Comparison of ENCODE assay signal across 9 cellular contexts in genomic region chr17:49434821-49435581, GRCh38. TPM values are rescaled to one million over a fixed set of nuclear protein-coding genes. Genes with fewer than 3 reads are reported as not detected.
DNase-seq lines count a peak whose midpoint lies in the region; ATAC-seq and TF ChIP-seq lines count a peak whose summit lies in the region.
"Had no signal": no experiment of that assay in that cellular context is flagged by ENCODE, and none has a peak within 500 bp of the region (broad histone marks: within the 10 kb centered on the region; RNA-seq: fewer than 3 reads in every experiment).

No MANE protein-coding gene starts in this region.

- no peaks in the 10 kb centered on the region for H3K36me3 ChIP-seq in BLaER1
- no peaks in the 10 kb centered on the region for H3K36me3 ChIP-seq in GM23248 (ENCODE audit: low read depth)
- no peaks in the 10 kb centered on the region for H3K36me3 ChIP-seq in right atrium auricular region

- TF ChIP-seq CTCF in right atrium auricular region (IDR thresholded peaks at IDR 0.05), result peak; percentile 85 to 89

- H3K4me1 ChIP-seq in BLaER1 (peaks cover 84% of the 10 kb centered on the region), GM23248 (ENCODE audit: insufficient read depth) (no peaks in the 10 kb centered on the region), right atrium auricular region (no peaks in the 10 kb centered on the region)

- H3K4me2 ChIP-seq in BLaER1 (peak overlapping the region; percentile 16), GM23248 (ENCODE audit: unreplicated experiment) (no peak overlapping the region)

- no peaks in the 10 kb centered on the region for H3K4me1 Mint-ChIP-seq in activated naive CD8-positive, alpha-beta T cell treated with anti-CD3 and anti-CD28 coated beads, Interleukin-2, amount 50 U/mL, for 24 hours

- DNase-seq in GM23248 (peak; percentile 53), RPMI8226 (peak; percentile 60), right atrium auricular region (ENCODE audit: low spot score) (no peak), NCI-H510A (lab: John Stamatoyannopoulos, UW) (no peak), DMS79 (lab: John Stamatoyannopoulos, UW) (no peak)
- peak; percentile 59 for DNase-seq in activated naive CD8-positive, alpha-beta T cell treated with anti-CD3 and anti-CD28 coated beads, Interleukin-2, amount 50 U/mL, for 24 hours
- DNase-seq in stimulated activated CD4-positive, alpha-beta T cell treated with anti-CD3 and anti-CD28 coated beads, Interleukin-15, amount 100 ng/mL, for 24 hours, result peak; percentile 59

- no peaks in the 10 kb centered on the region for H3F3A ChIP-seq in GM23248 (ENCODE audit: insufficient read depth)

- no peaks in the 10 kb centered on the region for H3K36me3 Mint-ChIP-seq in activated naive CD8-positive, alpha-beta T cell treated with anti-CD3 and anti-CD28 coated beads, Interleukin-2, amount 50 U/mL, for 24 hours (ENCODE audit: low read depth)

- H3K9me3 ChIP-seq in BLaER1 (no peaks in the 10 kb centered on the region), GM23248 (ENCODE audit: low read depth) (no peaks in the 10 kb centered on the region), right atrium auricular region (no peaks in the 10 kb centered on the region)

- H3K27me3 ChIP-seq in BLaER1, result no peaks in the 10 kb centered on the region
- H3K27me3 ChIP-seq in GM23248 (replicated peaks; ENCODE audit: insufficient read depth), result peaks cover 35% of the 10 kb centered on the region
- H3K27me3 ChIP-seq in right atrium auricular region, result no peaks in the 10 kb centered on the region

- H3K9me3 Mint-ChIP-seq in activated naive CD8-positive, alpha-beta T cell treated with anti-CD3 and anti-CD28 coated beads, Interleukin-2, amount 50 U/mL, for 24 hours, result no peaks in the 10 kb centered on the region

- WGBS in GM23248 (ENCODE audit: low coverage in 1 of 2, low lambda C conversion rate in 2 of 2, missing lambda C conversion rate in 2 of 2), 2 experiments, result 29 to 40% methylated on average over 10 to 12 of the region's 12 CpGs

- H4K20me1 ChIP-seq in BLaER1, result no peaks in the 10 kb centered on the region
- H4K20me1 ChIP-seq in GM23248 (ENCODE audit: insufficient read depth), result no peaks in the 10 kb centered on the region

- no peak overlapping the region for H2AFZ ChIP-seq in GM23248

- H3K9me2 ChIP-seq in GM23248 (ENCODE audit: insufficient read depth), result no peaks in the 10 kb centered on the region

- H3K4me3 ChIP-seq in BLaER1 (no peak overlapping the region), GM23248 (no peak overlapping the region), right atrium auricular region (no peak overlapping the region)
- H3K4me3 ChIP-seq: skin epidermis had no signal

- peaks cover 21% of the 10 kb centered on the region for H3K27me3 Mint-ChIP-seq in activated naive CD8-positive, alpha-beta T cell treated with anti-CD3 and anti-CD28 coated beads, Interleukin-2, amount 50 U/mL, for 24 hours

- peak overlapping the region; percentile 56; the same call in 1 of the 2 replicates for H3K27ac ChIP-seq in BLaER1
- H3K27ac ChIP-seq in GM23248, result no peak overlapping the region
- no peak overlapping the region for H3K27ac ChIP-seq in right atrium auricular region
- H3K27ac ChIP-seq: skin epidermis had no signal

- in situ Hi-C loops in GM23248 (cut with MboI), result loop anchor here (5.0 kb wide), 1 partner anchor 112 kb away; no protein-coding TSS in a partner anchor

- no peak overlapping the region for H3K27ac Mint-ChIP-seq in activated naive CD8-positive, alpha-beta T cell treated with anti-CD3 and anti-CD28 coated beads, Interleukin-2, amount 50 U/mL, for 24 hours

- no peak overlapping the region for H3K4me3 Mint-ChIP-seq in activated naive CD8-positive, alpha-beta T cell treated with anti-CD3 and anti-CD28 coated beads, Interleukin-2, amount 50 U/mL, for 24 hours

- ATAC-seq in activated naive CD8-positive, alpha-beta T cell treated with anti-CD3 and anti-CD28 coated beads, Interleukin-2, amount 50 U/mL, for 24 hours, result no peak

- H3K9ac ChIP-seq in BLaER1 (no peak overlapping the region), GM23248 (no peak overlapping the region)

- no peaks in the 10 kb centered on the region for H3K79me2 ChIP-seq in GM23248 (ENCODE audit: insufficient read depth)

RNA-seq across cellular contexts. Expression of gene PHB1, which starts 20.3 kb away (rescaled TPM):
- total RNA-seq in GM23248 (2014; rRNA removed; shearing (Covaris generic)), result 85.4 and 107 TPM in 2 replicates
- 177 and 191 TPM in 2 replicates for polyA plus RNA-seq in GM23248 (2016; fragmentation: Nextera tagmentation; extraction: Ambion mirVana)
- 100 to 1,000 TPM; 108 to 123 TPM for total RNA-seq in right atrium auricular region

Comparison
In these comparisons a context has a peak if more than half of its experiments do, and no peak if none do; other contexts are left out.
1. DNase-seq: peak in GM23248 (single experiment), RPMI8226 (single experiment), activated naive CD8-positive, alpha-beta T cell treated with anti-CD3 and anti-CD28 coated beads, Interleukin-2, amount 50 U/mL, for 24 hours (single experiment) and stimulated activated CD4-positive, alpha-beta T cell treated with anti-CD3 and anti-CD28 coated beads, Interleukin-15, amount 100 ng/mL, for 24 hours (single experiment); none in right atrium auricular region (single experiment), NCI-H510A (single experiment) and DMS79 (single experiment).